8 cellular contexts compared by ENCODE assay signal in the genomic region with DNA sequence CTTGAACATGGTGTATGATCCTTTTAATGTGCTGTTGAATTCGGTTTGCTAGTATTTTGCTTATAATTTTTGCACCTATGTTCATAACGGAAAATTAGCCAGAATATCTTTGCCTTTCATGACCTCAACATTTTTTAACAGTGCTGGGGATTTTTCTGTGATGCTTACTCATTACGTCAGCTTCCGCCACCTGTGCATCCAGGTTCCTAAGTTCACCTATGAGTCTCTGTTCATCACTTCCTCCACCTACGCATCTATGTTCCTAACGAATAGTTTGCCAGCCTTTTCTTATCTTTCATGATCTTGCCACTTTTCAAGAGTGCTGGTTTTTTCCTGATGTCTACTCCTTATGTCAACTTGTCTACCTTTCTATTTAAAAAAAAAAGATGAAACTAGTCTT. TPM values are rescaled to one million over a fixed set of nuclear protein-coding genes. Genes with fewer than 3 reads are reported as not detected.
"Had no signal": no experiment of that assay in that cellular context is flagged by ENCODE, and none has a peak within 500 bp of the region (broad histone marks: within the 10 kb centered on the region; RNA-seq: fewer than 3 reads in every experiment).

No MANE protein-coding gene starts in this region.

- DNase-seq: H9, HCEC 1CT, IMR-90 had no signal

- FAIRE-seq: H1, H54, HTR-8/SVneo had no signal

- H2AFZ ChIP-seq: GM23338 had no signal

- H3K4me3 ChIP-seq: GM23338 had no signal

- H3K4me3 Mint-ChIP-seq: GM23338, H9 had no signal

- ATAC-seq: GM23338 had no signal

- H3K4me2 ChIP-seq: GM23338 had no signal

- H3K27ac Mint-ChIP-seq: GM23338, H9 had no signal

- H3K4me1 Mint-ChIP-seq: GM23338, H9 had no signal

RNA-seq across cellular contexts. Expression of a gene that starts 16.5 kb away (rescaled TPM):
- total RNA-seq: GM23338, H1, H9, HT-29, IMR-90 had no signal
- polyA plus RNA-seq: GM23338, H1, IMR-90 had no signal
